8 cellular contexts compared by ENCODE assay signal in the genomic region with DNA sequence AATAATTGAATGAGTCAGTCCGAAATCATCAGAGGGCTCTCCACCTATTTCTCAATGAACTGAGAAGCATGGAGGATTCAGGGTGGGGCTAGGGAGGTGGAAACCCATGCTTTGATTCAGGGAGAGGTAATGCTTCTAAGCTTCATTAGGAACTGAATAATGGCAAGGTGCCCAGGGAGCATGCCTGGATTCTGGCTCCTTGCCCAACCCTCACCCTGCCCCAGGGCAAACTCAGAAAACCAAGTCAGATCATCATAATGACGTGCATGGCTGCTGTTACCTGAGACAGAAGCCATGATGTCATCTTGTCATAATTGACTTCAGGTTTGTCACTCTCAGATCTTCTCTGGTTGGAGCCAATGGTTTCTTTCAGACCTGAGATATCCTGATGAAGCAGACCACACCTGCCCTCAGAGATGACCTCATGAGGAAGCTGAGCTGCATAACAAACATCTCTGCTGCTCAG.
DNase-seq lines count a peak whose midpoint lies in the region; ATAC-seq and TF ChIP-seq lines count a peak whose summit lies in the region.

No MANE protein-coding gene starts in this region.

- intact Hi-C loops in Calu3 (cut with micrococcal nuclease; ENCODE audit: unreplicated experiment), result no loop called here

- peaks cover 2% of the 10 kb centered on the region for H3K9me3 Mint-ChIP-seq in Calu3 (ENCODE audit: low read depth, unreplicated experiment)

- H3K27me3 Mint-ChIP-seq in Calu3 (ENCODE audit: unreplicated experiment), result no peaks in the 10 kb centered on the region

- ATAC-seq in HG02852 (IDR thresholded peaks at IDR 0.05; ENCODE audit: unreplicated experiment), result no peak
- no peak for ATAC-seq in GM21526 (IDR thresholded peaks at IDR 0.05; ENCODE audit: low FRiP score, unreplicated experiment)

- in situ Hi-C loops in ACHN (cut with HindIII; ENCODE audit: low pct_ligation_motif_present, low pct_unique_long_range_greater_than_20kb, low sequenced_read_pairs), result no loop called here

- peak overlapping the region; percentile 79 for H3K27ac Mint-ChIP-seq in Calu3 (ENCODE audit: unreplicated experiment)

- H3K36me3 Mint-ChIP-seq in Calu3 (ENCODE audit: insufficient read depth, unreplicated experiment), result no peaks in the 10 kb centered on the region

- BruUV-seq in Calu3 (replicated peaks; lab: Mats Ljungman, UMichigan), result no TSS peak

- CTCF ChIA-PET in Calu3 (lab: Charles Lee), result interaction anchor here (0.6 to 1.0 kb wide), 2 partner anchors 99 to 432 kb away, joined by 3 read pairs; no protein-coding TSS in a partner anchor

- TF ChIP-seq CTCF in Calu3 (IDR thresholded peaks at IDR 0.05; ENCODE audit: unreplicated experiment), result no peak
- no peak for TF ChIP-seq CTCF in GM10266 (IDR thresholded peaks at IDR 0.05; ENCODE audit: control insufficient read depth, insufficient read depth, low read depth, missing control alignments)

- peaks cover 10% of the 10 kb centered on the region for H3K4me1 Mint-ChIP-seq in Calu3 (ENCODE audit: low read depth, unreplicated experiment)

- no peak overlapping the region for H3K4me3 Mint-ChIP-seq in Calu3 (ENCODE audit: low read depth, unreplicated experiment)

- DNase-seq in Calu3, result peak; percentile 87
- peak; percentile 34 for DNase-seq in LHCN-M2 (ENCODE audit: low read depth)
- DNase-seq in SHP77 (lab: John Stamatoyannopoulos, UW), result peak; percentile 69 to 73
- peak; percentile 71 for DNase-seq in kidney glomerular epithelial cell (lab: John Stamatoyannopoulos, UW)
- DNase-seq in ACHN, result no peak
- DNase-seq in GM10266 (ENCODE audit: extremely low spot score), result no peak

Comparison
In these comparisons a context has a peak if more than half of its experiments do, and no peak if none do; other contexts are left out.
1. DNase-seq: peak in Calu3 (single experiment), LHCN-M2 (single experiment), SHP77 (2 of 2) and kidney glomerular epithelial cell (single experiment); none in ACHN (single experiment) and GM10266 (single experiment).